In genomic region chr9:129451089-129451656, GRCh38 we compare ENCODE assay signal across 11 cellular contexts.
DNase-seq lines count a peak whose midpoint lies in the region; ATAC-seq, FAIRE-seq and TF ChIP-seq lines count a peak whose summit lies in the region.
"Had no signal": no experiment of that assay in that cellular context is flagged by ENCODE, and none has a peak within 500 bp of the region (broad histone marks: within the 10 kb centered on the region; RNA-seq: fewer than 3 reads in every experiment).

No MANE protein-coding gene starts in this region.

- H3K4me3 ChIP-seq in mesendoderm (ENCODE audit: low read length) = no peak overlapping the region

- H3K27me3 ChIP-seq in mesendoderm (ENCODE audit: insufficient read depth, low read length, poor library complexity) = no peaks in the 10 kb centered on the region
- H3K27me3 ChIP-seq: BE2C had no signal

- no peak overlapping the region for H3K4me2 ChIP-seq in mesendoderm (ENCODE audit: low read length)

- no peak for ATAC-seq in GM21576 (IDR thresholded peaks at IDR 0.05; ENCODE audit: unreplicated experiment)

- peak; percentile 40 for DNase-seq in epidermal melanocyte (ENCODE audit: insufficient read length, low spot score)
- no peak for DNase-seq in mesendoderm
- no peak for DNase-seq in substantia nigra (lab: John Stamatoyannopoulos, UW)
- DNase-seq in NCI-H2029 treated with DMSO at 0.1 percent for 48 hours (lab: John Stamatoyannopoulos, UW) = no peak
- no peak for DNase-seq in inferior parietal cortex (ENCODE audit: extremely low spot score)
- DNase-seq in GM19239 (ENCODE audit: insufficient read length, low spot score) = no peak
- DNase-seq: BE2C, NCI-H2107, small intestine had no signal

- H2BK15ac ChIP-seq in mesendoderm (replicated peaks; ENCODE audit: low read depth) = no peak overlapping the region

- no peak overlapping the region for H3K23ac ChIP-seq in mesendoderm (ENCODE audit: low read length)

- H3K79me1 ChIP-seq in mesendoderm (ENCODE audit: low read length) = no peaks in the 10 kb centered on the region

- no peak overlapping the region for H4K8ac ChIP-seq in mesendoderm (ENCODE audit: low read depth, low read length)

- no CpG with 5 or more reads among the region's 19 CpGs for WGBS in mesendoderm (ENCODE audit: extremely low coverage, insufficient coverage, low lambda C conversion rate)

- no peak overlapping the region for H3K4ac ChIP-seq in mesendoderm (ENCODE audit: low read depth, low read length)

- H3K36me3 ChIP-seq in mesendoderm (ENCODE audit: control insufficient read depth, insufficient read depth, low read length) = no peaks in the 10 kb centered on the region
- H3K36me3 ChIP-seq: BE2C had no signal

- H3K9ac ChIP-seq in mesendoderm (ENCODE audit: low read length) = no peak overlapping the region

- H3K79me2 ChIP-seq in mesendoderm (ENCODE audit: control insufficient read depth, insufficient read depth, low read length) = no peaks in the 10 kb centered on the region

- H2BK5ac ChIP-seq in mesendoderm (ENCODE audit: low read length) = no peak overlapping the region

- H3K27ac ChIP-seq in mesendoderm (ENCODE audit: low read depth, low read length) (no peak overlapping the region), substantia nigra (ENCODE audit: low read depth, low read length, poor library complexity, severe bottlenecking) (peak overlapping the region; percentile 3)

- H4K5ac ChIP-seq in mesendoderm (ENCODE audit: low read length) = no peak overlapping the region

- peak overlapping the region; percentile 65 for H3K56ac ChIP-seq in mesendoderm (ENCODE audit: low read length)

- H2AK5ac ChIP-seq in mesendoderm (ENCODE audit: low read length) = no peak overlapping the region

- H2BK120ac ChIP-seq in mesendoderm (ENCODE audit: low read depth, low read length) = no peak overlapping the region

- FAIRE-seq in GM19239 (lab: Jason Lieb, UNC) = no peak
- FAIRE-seq: small intestine had no signal

- no peaks in the 10 kb centered on the region for H3K4me1 ChIP-seq in mesendoderm (ENCODE audit: control insufficient read depth, low read depth, low read length)

- H3K18ac ChIP-seq in mesendoderm (ENCODE audit: low read length) = peak overlapping the region; percentile 3

TF ChIP-seq in PFSK-1, 5 proteins besides CTCF, POLR2A, EP300 and RAD21:
- TF ChIP-seq POLR2AphosphoS5 (IDR thresholded peaks at IDR 0.05; ENCODE audit: low read depth, low read length) = no peak
- TF ChIP-seq TAF1 (IDR thresholded peaks at IDR 0.05; ENCODE audit: borderline replicate concordance, insufficient read depth, low read length) = peak; percentile 25; the same call in 1 of the 2 replicates
- no peak for TF ChIP-seq FOXP2 (optimal IDR thresholded peaks at IDR 0.05; ENCODE audit: borderline replicate concordance, extremely low read depth, extremely low read length, insufficient read depth)
